1 cellular context compared by ENCODE assay signal in genomic region chr14:67619446-67620216, GRCh38.
TF ChIP-seq lines count a peak whose summit lies in the region.

ARG2 (plus strand) TSS chr14:67619920; CDS start chr14:67619978, 58 bp downstream.

TF ChIP-seq in WTC11, 78 proteins besides CTCF, POLR2A, EP300 and RAD21 (continued from another document and continues in another):
- no peak for TF ChIP-seq ATF6 (CRISPR knock-in tag; IDR thresholded peaks at IDR 0.05)
- TF ChIP-seq SP1 (CRISPR knock-in tag; conservative IDR thresholded peaks at IDR 0.05) = peak; percentile 95
- no peak for TF ChIP-seq TCF7 (CRISPR knock-in tag; IDR thresholded peaks at IDR 0.05; ENCODE audit: low read depth)
- TF ChIP-seq SOX15 (CRISPR knock-in tag; IDR thresholded peaks at IDR 0.05) = no peak
- no peak for TF ChIP-seq NR2C2 (CRISPR knock-in tag; IDR thresholded peaks at IDR 0.05)
- TF ChIP-seq RELA (CRISPR knock-in tag; IDR thresholded peaks at IDR 0.05; ENCODE audit: borderline replicate concordance) = no peak
- no peak for TF ChIP-seq HMGA2 (CRISPR knock-in tag; IDR thresholded peaks at IDR 0.05)
- peak; percentile 80; the same call in 1 of the 2 replicates for TF ChIP-seq ATF2 (CRISPR knock-in tag; IDR thresholded peaks at IDR 0.05; ENCODE audit: borderline replicate concordance, low read depth)
- no peak for TF ChIP-seq ZMAT4 (CRISPR knock-in tag; IDR thresholded peaks at IDR 0.05)
- TF ChIP-seq, protein P1, sequence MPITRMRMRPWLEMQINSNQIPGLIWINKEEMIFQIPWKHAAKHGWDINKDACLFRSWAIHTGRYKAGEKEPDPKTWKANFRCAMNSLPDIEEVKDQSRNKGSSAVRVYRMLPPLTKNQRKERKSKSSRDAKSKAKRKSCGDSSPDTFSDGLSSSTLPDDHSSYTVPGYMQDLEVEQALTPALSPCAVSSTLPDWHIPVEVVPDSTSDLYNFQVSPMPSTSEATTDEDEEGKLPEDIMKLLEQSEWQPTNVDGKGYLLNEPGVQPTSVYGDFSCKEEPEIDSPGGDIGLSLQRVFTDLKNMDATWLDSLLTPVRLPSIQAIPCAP (CRISPR knock-in tag; IDR thresholded peaks at IDR 0.05) = no peak
- TF ChIP-seq ZNF281 (CRISPR knock-in tag; IDR thresholded peaks at IDR 0.05) = no peak; the same call in 1 of the 2 replicates
- TF ChIP-seq FOXP1 (CRISPR knock-in tag; IDR thresholded peaks at IDR 0.05; ENCODE audit: borderline replicate concordance) = no peak
- TF ChIP-seq ZNF219 (CRISPR knock-in tag; IDR thresholded peaks at IDR 0.05; ENCODE audit: borderline replicate concordance) = no peak
- TF ChIP-seq GTF2I (CRISPR knock-in tag; conservative IDR thresholded peaks at IDR 0.05) = no peak
- no peak for TF ChIP-seq CREB1 (CRISPR knock-in tag; IDR thresholded peaks at IDR 0.05)
- TF ChIP-seq E2F4 (CRISPR knock-in tag; IDR thresholded peaks at IDR 0.05; ENCODE audit: borderline replicate concordance, low read depth) = no peak
- 0 out of 2 replicates have a peak, but pooled peaks have one; percentile 12 for TF ChIP-seq TEAD1 (CRISPR knock-in tag; IDR thresholded peaks at IDR 0.05)
- TF ChIP-seq FOXJ3 (CRISPR knock-in tag; IDR thresholded peaks at IDR 0.05; ENCODE audit: borderline replicate concordance) = no peak
- TF ChIP-seq SMAD4 (CRISPR knock-in tag; IDR thresholded peaks at IDR 0.05) = no peak
- TF ChIP-seq, protein P2, sequence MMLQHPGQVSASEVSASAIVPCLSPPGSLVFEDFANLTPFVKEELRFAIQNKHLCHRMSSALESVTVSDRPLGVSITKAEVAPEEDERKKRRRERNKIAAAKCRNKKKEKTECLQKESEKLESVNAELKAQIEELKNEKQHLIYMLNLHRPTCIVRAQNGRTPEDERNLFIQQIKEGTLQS (CRISPR knock-in tag; conservative IDR thresholded peaks at IDR 0.05) = no peak; the same call in 1 of the 2 replicates
- TF ChIP-seq, protein P3, sequence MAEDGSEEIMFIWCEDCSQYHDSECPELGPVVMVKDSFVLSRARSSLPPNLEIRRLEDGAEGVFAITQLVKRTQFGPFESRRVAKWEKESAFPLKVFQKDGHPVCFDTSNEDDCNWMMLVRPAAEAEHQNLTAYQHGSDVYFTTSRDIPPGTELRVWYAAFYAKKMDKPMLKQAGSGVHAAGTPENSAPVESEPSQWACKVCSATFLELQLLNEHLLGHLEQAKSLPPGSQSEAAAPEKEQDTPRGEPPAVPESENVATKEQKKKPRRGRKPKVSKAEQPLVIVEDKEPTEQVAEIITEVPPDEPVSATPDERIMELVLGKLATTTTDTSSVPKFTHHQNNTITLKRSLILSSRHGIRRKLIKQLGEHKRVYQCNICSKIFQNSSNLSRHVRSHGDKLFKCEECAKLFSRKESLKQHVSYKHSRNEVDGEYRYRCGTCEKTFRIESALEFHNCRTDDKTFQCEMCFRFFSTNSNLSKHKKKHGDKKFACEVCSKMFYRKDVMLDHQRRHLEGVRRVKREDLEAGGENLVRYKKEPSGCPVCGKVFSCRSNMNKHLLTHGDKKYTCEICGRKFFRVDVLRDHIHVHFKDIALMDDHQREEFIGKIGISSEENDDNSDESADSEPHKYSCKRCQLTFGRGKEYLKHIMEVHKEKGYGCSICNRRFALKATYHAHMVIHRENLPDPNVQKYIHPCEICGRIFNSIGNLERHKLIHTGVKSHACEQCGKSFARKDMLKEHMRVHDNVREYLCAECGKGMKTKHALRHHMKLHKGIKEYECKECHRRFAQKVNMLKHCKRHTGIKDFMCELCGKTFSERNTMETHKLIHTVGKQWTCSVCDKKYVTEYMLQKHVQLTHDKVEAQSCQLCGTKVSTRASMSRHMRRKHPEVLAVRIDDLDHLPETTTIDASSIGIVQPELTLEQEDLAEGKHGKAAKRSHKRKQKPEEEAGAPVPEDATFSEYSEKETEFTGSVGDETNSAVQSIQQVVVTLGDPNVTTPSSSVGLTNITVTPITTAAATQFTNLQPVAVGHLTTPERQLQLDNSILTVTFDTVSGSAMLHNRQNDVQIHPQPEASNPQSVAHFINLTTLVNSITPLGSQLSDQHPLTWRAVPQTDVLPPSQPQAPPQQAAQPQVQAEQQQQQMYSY (CRISPR knock-in tag; IDR thresholded peaks at IDR 0.05) = no peak
- TF ChIP-seq ZNF263 (CRISPR knock-in tag; IDR thresholded peaks at IDR 0.05; ENCODE audit: low read depth) = no peak
- no peak for TF ChIP-seq NR1H2 (CRISPR knock-in tag; IDR thresholded peaks at IDR 0.05)
- TF ChIP-seq, protein P4, sequence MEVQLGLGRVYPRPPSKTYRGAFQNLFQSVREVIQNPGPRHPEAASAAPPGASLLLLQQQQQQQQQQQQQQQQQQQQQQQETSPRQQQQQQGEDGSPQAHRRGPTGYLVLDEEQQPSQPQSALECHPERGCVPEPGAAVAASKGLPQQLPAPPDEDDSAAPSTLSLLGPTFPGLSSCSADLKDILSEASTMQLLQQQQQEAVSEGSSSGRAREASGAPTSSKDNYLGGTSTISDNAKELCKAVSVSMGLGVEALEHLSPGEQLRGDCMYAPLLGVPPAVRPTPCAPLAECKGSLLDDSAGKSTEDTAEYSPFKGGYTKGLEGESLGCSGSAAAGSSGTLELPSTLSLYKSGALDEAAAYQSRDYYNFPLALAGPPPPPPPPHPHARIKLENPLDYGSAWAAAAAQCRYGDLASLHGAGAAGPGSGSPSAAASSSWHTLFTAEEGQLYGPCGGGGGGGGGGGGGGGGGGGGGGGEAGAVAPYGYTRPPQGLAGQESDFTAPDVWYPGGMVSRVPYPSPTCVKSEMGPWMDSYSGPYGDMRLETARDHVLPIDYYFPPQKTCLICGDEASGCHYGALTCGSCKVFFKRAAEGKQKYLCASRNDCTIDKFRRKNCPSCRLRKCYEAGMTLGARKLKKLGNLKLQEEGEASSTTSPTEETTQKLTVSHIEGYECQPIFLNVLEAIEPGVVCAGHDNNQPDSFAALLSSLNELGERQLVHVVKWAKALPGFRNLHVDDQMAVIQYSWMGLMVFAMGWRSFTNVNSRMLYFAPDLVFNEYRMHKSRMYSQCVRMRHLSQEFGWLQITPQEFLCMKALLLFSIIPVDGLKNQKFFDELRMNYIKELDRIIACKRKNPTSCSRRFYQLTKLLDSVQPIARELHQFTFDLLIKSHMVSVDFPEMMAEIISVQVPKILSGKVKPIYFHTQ (CRISPR knock-in tag; IDR thresholded peaks at IDR 0.05) = no peak
- no peak for TF ChIP-seq ZSCAN18 (CRISPR knock-in tag; IDR thresholded peaks at IDR 0.05)
- no peak for TF ChIP-seq RORB (CRISPR knock-in tag; IDR thresholded peaks at IDR 0.05)
- no peak for TF ChIP-seq KAT7 (CRISPR knock-in tag; IDR thresholded peaks at IDR 0.05; ENCODE audit: borderline replicate concordance)
- TF ChIP-seq MAX (CRISPR knock-in tag; IDR thresholded peaks at IDR 0.05) = peak; percentile 77; the same call in 1 of the 2 replicates
- no peak for TF ChIP-seq ZNF416 (CRISPR knock-in tag; IDR thresholded peaks at IDR 0.05)
- no peak for TF ChIP-seq JAZF1 (CRISPR knock-in tag; IDR thresholded peaks at IDR 0.05)
- no peak for TF ChIP-seq PRRX2 (CRISPR knock-in tag; IDR thresholded peaks at IDR 0.05)
- TF ChIP-seq CREM (CRISPR knock-in tag; IDR thresholded peaks at IDR 0.05) = peak; percentile 94
- no peak for TF ChIP-seq ZNF425 (CRISPR knock-in tag; conservative IDR thresholded peaks at IDR 0.05)
- TF ChIP-seq, protein P5, sequence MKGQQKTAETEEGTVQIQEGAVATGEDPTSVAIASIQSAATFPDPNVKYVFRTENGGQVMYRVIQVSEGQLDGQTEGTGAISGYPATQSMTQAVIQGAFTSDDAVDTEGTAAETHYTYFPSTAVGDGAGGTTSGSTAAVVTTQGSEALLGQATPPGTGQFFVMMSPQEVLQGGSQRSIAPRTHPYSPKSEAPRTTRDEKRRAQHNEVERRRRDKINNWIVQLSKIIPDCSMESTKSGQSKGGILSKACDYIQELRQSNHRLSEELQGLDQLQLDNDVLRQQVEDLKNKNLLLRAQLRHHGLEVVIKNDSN (CRISPR knock-in tag; IDR thresholded peaks at IDR 0.05) = peak; percentile 36; the same call in 1 of the 2 replicates
- peak; percentile 75; the same call in 1 of the 2 replicates for TF ChIP-seq FOXK1 (CRISPR knock-in tag; IDR thresholded peaks at IDR 0.05)
- TF ChIP-seq SMAD3 (CRISPR knock-in tag; IDR thresholded peaks at IDR 0.05; ENCODE audit: borderline replicate concordance) = peak; percentile 75; the same call in 1 of the 2 replicates
- no peak for TF ChIP-seq ZNF121 (CRISPR knock-in tag; IDR thresholded peaks at IDR 0.05)
